8 cellular contexts compared by ENCODE assay signal in the genomic region with DNA sequence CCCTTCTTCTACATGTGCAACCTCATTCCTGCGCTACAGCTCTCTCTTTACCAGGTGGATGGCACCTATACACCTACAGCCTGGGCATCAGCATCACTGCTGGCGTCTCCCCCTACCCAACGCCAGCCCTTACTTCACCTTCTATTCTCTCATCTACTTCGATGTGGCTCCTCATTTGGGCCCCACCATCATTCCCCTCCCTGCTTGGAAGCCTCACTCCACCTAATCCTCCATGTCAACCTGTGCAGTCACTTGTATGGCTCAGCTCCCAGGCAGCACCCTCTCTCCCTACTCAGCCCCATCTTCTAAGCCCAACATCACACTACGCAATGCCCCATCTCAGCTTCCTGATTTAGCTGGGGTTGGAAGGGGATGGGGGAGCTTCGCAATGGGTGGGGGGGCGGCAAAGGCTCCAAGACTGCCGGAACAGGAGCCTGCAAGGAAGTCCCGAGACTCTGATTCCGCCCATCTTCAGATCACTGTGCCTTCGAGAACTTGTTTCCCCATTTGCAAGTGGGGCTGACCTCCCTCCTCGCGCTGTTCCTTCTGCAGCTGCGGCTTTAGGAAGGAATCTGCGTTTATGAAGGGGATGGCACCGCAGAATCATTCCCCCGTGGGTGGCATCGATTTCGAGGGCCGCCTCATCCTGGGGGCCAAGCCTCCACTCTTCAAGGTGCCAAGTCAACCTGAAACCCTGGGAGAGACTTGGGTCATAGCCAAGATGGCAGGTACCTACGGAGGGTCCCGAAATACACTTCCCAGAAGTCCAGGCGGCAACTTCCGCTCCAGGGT. TPM values are rescaled to one million over a fixed set of nuclear protein-coding genes. Genes with fewer than 3 reads are reported as not detected.
DNase-seq lines count a peak whose midpoint lies in the region; FAIRE-seq and TF ChIP-seq lines count a peak whose summit lies in the region.

No MANE protein-coding gene starts in this region.

- peaks cover 22% of the 10 kb centered on the region for H3K9me3 Mint-ChIP-seq in glutamatergic neuron (ENCODE audit: unreplicated experiment)

- no peak for FAIRE-seq in GM12891 (lab: Jason Lieb, UNC)

- H3K4me1 Mint-ChIP-seq in glutamatergic neuron (ENCODE audit: low read depth, unreplicated experiment): peaks cover 9% of the 10 kb centered on the region

- H3K4me3 Mint-ChIP-seq in glutamatergic neuron (ENCODE audit: unreplicated experiment): peak overlapping the region; percentile 98

- TF ChIP-seq POLR2A in GM12891 (IDR thresholded peaks at IDR 0.05; ENCODE audit: low read depth, low read length): 0 out of 2 replicates have a peak, but pooled peaks have one; percentile 9

- H3K27me3 Mint-ChIP-seq in glutamatergic neuron (ENCODE audit: unreplicated experiment): peaks cover 13% of the 10 kb centered on the region

- H3K27ac Mint-ChIP-seq in glutamatergic neuron (ENCODE audit: unreplicated experiment): peak overlapping the region; percentile 48

- H3K4me3 ChIP-seq in WI38 (ENCODE audit: low read depth, low read length): peak overlapping the region; percentile 74
- H3K4me3 ChIP-seq in skeletal muscle cell (ENCODE audit: low read depth, low read length): peak overlapping the region; percentile 73

- TF ChIP-seq CTCF in WI38 (IDR thresholded peaks at IDR 0.05; ENCODE audit: low read depth, low read length): no peak
- TF ChIP-seq CTCF in glutamatergic neuron (IDR thresholded peaks at IDR 0.05; ENCODE audit: partially characterized antibody, unreplicated experiment): no peak

- no peaks in the 10 kb centered on the region for H3K36me3 Mint-ChIP-seq in glutamatergic neuron (ENCODE audit: unreplicated experiment)

- DNase-seq in GM12891 (ENCODE audit: insufficient read length, low spot score) (no peak), glutamatergic neuron (no peak), skeletal muscle cell (ENCODE audit: low read depth) (no peak), AG08396 (ENCODE audit: low spot score) (no peak), NCI-H1417 (lab: John Stamatoyannopoulos, UW) (no peak), SHP77 (lab: John Stamatoyannopoulos, UW) (no peak)
- DNase-seq in stimulated activated CD4-positive, alpha-beta T cell treated with anti-CD3 and anti-CD28 coated beads, Interleukin-15, amount 100 ng/mL, for 24 hours: no peak

TF ChIP-seq in GM12891, 5 proteins besides CTCF, POLR2A, EP300 and RAD21:
- TF ChIP-seq POLR2AphosphoS5 (IDR thresholded peaks at IDR 0.05; ENCODE audit: low read depth, low read length): no peak
- TF ChIP-seq PAX5 (IDR thresholded peaks at IDR 0.05; ENCODE audit: insufficient read depth, low read length, severe bottlenecking): peak; percentile 31
TF ChIP-seq in GM12891: peak in this region for 1.

RNA-seq across cellular contexts. Expression of gene MZF1, which starts 0.9 kb away (rescaled TPM):
- 7.4 TPM for polyA plus RNA-seq in GM12891 (2012; ENCODE audit: low read depth, missing spikeins)
- total RNA-seq in glutamatergic neuron (ENCODE audit: unreplicated experiment): 27.3 TPM

RNA-seq across cellular contexts. Expression of gene UBE2M, which starts 13.8 kb away (rescaled TPM):
- polyA plus RNA-seq in GM12891 (2012; ENCODE audit: low read depth, missing spikeins): 61.5 TPM
- 118 TPM for total RNA-seq in glutamatergic neuron (ENCODE audit: unreplicated experiment)

RNA-seq across cellular contexts. Expression of gene CHMP2A, which starts 17.3 kb away (rescaled TPM):
- 146 TPM for polyA plus RNA-seq in GM12891 (2012; ENCODE audit: low read depth, missing spikeins)
- total RNA-seq in glutamatergic neuron (ENCODE audit: unreplicated experiment): 108 TPM

RNA-seq across cellular contexts. Expression of gene TRIM28, which starts 28.4 kb away (rescaled TPM):
- polyA plus RNA-seq in GM12891 (2012; ENCODE audit: low read depth, missing spikeins): 367 TPM
- 361 TPM for total RNA-seq in glutamatergic neuron (ENCODE audit: unreplicated experiment)

RNA-seq across cellular contexts. Expression of gene ZBTB45, which starts 52.6 kb away (rescaled TPM):
- 6.1 TPM for polyA plus RNA-seq in GM12891 (2012; ENCODE audit: low read depth, missing spikeins)
- 27.2 TPM for total RNA-seq in glutamatergic neuron (ENCODE audit: unreplicated experiment)
